ENCODE assay signal across 10 cellular contexts in the genomic region with DNA sequence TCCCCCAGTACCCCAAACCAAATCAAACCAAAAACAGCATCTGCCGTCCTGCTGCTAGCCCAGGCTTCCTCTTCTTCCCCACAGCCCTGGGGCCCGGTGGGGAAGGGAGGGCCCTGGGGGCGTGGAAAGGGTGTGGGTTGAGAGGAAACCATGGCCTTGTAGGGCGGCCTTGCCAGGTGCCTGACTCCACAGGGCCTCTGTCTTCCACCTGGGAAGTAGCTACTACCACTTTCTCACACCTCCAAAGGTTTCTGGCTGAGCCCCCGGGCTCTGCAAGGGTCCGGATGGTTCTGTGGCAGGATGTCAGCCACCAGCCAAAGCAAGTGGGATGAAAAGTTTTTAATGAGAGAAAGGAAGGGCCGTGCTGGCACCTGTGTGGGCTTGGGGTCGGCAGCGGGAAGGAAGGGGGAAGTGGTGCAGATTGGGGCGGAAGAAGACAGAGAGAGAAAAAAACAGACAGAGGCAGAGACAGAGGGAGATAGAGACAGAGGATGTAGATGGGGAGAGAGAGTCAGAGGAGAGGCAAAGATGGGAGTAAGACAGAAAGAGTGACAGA. TPM values are rescaled to one million over a fixed set of nuclear protein-coding genes. Genes with fewer than 3 reads are reported as not detected.
DNase-seq lines count a peak whose midpoint lies in the region; TF ChIP-seq lines count a peak whose summit lies in the region.
"Had no signal": no experiment of that assay in that cellular context is flagged by ENCODE, and none has a peak within 500 bp of the region (broad histone marks: within the 10 kb centered on the region; RNA-seq: fewer than 3 reads in every experiment).

No MANE protein-coding gene starts in this region.

- H3F3A ChIP-seq in OCI-LY1 (ENCODE audit: insufficient read depth, low read length): no peaks in the 10 kb centered on the region

- no peak for DNase-seq in cardiac muscle cell (ENCODE audit: low read depth in 1 of 2, low spot score in 1 of 2)
- no peak for DNase-seq in left ventricle myocardium inferior
- peak; percentile 58 for DNase-seq in activated naive CD4-positive, alpha-beta T cell treated with Interleukin-2 at 50 U/mL for 16 hours
- DNase-seq in stimulated activated CD4-positive, alpha-beta T cell treated with anti-CD3 and anti-CD28 coated beads, Interleukin-12 subunit alpha, Interleukin-12 subunit beta, amount 100 ng/mL, for 4 hours: peak; percentile 33
- DNase-seq in NCI-H1417 treated with DMSO at 0.1 percent for 48 hours (lab: John Stamatoyannopoulos, UW): no peak
- DNase-seq in H7: no peak
- DNase-seq in SHP77 treated with DMSO at 0.1 percent for 48 hours (lab: John Stamatoyannopoulos, UW): no peak

- no peaks in the 10 kb centered on the region for H3K9me3 ChIP-seq in cardiac muscle cell (ENCODE audit: low read depth)
- H3K9me3 ChIP-seq in left ventricle myocardium inferior (replicated peaks): no peaks in the 10 kb centered on the region
- H3K9me3 ChIP-seq in OCI-LY1 (ENCODE audit: low read length): no peaks in the 10 kb centered on the region

- intact Hi-C loops in left ventricle myocardium inferior (cut with micrococcal nuclease): no loop called here

- H4K20me1 ChIP-seq in OCI-LY1 (ENCODE audit: insufficient read depth, low read length): no peaks in the 10 kb centered on the region

- H3K9ac ChIP-seq in OCI-LY1 (ENCODE audit: low read length): peak overlapping the region; percentile 63

- H3K4me3 ChIP-seq in cardiac muscle cell (no peak overlapping the region), left ventricle myocardium inferior (no peak overlapping the region), OCI-LY1 (ENCODE audit: low read depth, low read length, poor library complexity, severe bottlenecking) (peak overlapping the region; percentile 51), H7 (ENCODE audit: insufficient read depth, low read depth, low read length) (no peak overlapping the region)

- peak overlapping the region; percentile 53 for H3K27ac ChIP-seq in cardiac muscle cell
- no peak overlapping the region for H3K27ac ChIP-seq in left ventricle myocardium inferior (replicated peaks)
- H3K27ac ChIP-seq in OCI-LY1 (ENCODE audit: low read depth, low read length, poor library complexity, severe bottlenecking): peak overlapping the region; percentile 93

- H3K4me1 ChIP-seq in cardiac muscle cell (ENCODE audit: low read depth) (peaks cover 15% of the 10 kb centered on the region), left ventricle myocardium inferior (peaks cover 44% of the 10 kb centered on the region), OCI-LY1 (ENCODE audit: insufficient read depth, low read length, severe bottlenecking) (peaks cover 53% of the 10 kb centered on the region)

- H3K9me2 ChIP-seq in OCI-LY1 (ENCODE audit: low read depth, low read length): no peaks in the 10 kb centered on the region

- peak overlapping the region; percentile 64 for H3K4me2 ChIP-seq in OCI-LY1 (ENCODE audit: low read length)

- no peaks in the 10 kb centered on the region for H3K27me3 ChIP-seq in cardiac muscle cell
- no peaks in the 10 kb centered on the region for H3K27me3 ChIP-seq in left ventricle myocardium inferior (ENCODE audit: low read depth)
- H3K27me3 ChIP-seq in OCI-LY1 (ENCODE audit: insufficient read depth, low read length): no peaks in the 10 kb centered on the region
- H3K27me3 ChIP-seq in H7 (ENCODE audit: control insufficient read depth, insufficient read depth, low read length): no peaks in the 10 kb centered on the region

- H3K79me2 ChIP-seq in OCI-LY1 (ENCODE audit: insufficient read depth, low read length): peaks cover 33% of the 10 kb centered on the region

- no peak overlapping the region for H2AFZ ChIP-seq in OCI-LY1 (ENCODE audit: low read length)

- TF ChIP-seq CTCF in cardiac muscle cell (IDR thresholded peaks at IDR 0.05; ENCODE audit: low read depth, low read length) (no peak), left ventricle myocardium inferior (IDR thresholded peaks at IDR 0.05; ENCODE audit: borderline replicate concordance) (no peak), OCI-LY1 (IDR thresholded peaks at IDR 0.05; ENCODE audit: low read length) (no peak)

- H3K36me3 ChIP-seq in cardiac muscle cell (no peaks in the 10 kb centered on the region), left ventricle myocardium inferior (peaks cover 9% of the 10 kb centered on the region), OCI-LY1 (ENCODE audit: insufficient read depth, low read length) (peaks cover 17% of the 10 kb centered on the region; the same call in 1 of the 2 replicates), H7 (replicated peaks; ENCODE audit: control insufficient read depth, insufficient read depth, low read length) (peaks cover 9% of the 10 kb centered on the region)

RNA-seq across cellular contexts. Expression of a gene that starts 10.5 kb away (rescaled TPM):
- total RNA-seq in cardiac muscle cell (27.3 and 44.2 TPM in 2 replicates), left ventricle myocardium inferior (28.5 TPM)
- 17.8 and 29.6 TPM in 2 replicates for polyA plus RNA-seq in cardiac muscle cell
- total RNA-seq in H7 (2014; rRNA removed; shearing (Covaris generic)): 95.0 and 118 TPM in 2 replicates

RNA-seq across cellular contexts. Expression of a gene that starts 38.4 kb away (rescaled TPM):
- total RNA-seq in cardiac muscle cell (0.11 TPM in 1 of 2 replicates, not detected in the other), left ventricle myocardium inferior (0.66 TPM)
- polyA plus RNA-seq in cardiac muscle cell: not detected in 2 replicates
- 1.9 and 3.1 TPM in 2 replicates for total RNA-seq in H7 (2014; rRNA removed; shearing (Covaris generic))
- total RNA-seq: T-helper 1 cell treated with Interleukin-12 subunit alpha and Interleukin-12 subunit beta and Interleukin-4 antibody, amounts not matched to agents 30 ng/mL and 1 ng/mL, for 36 hours had no signal

RNA-seq across cellular contexts. Expression of a gene that starts 42.4 kb away (rescaled TPM):
- total RNA-seq in cardiac muscle cell: not detected in 2 replicates
- 0.34 TPM in 1 of 2 replicates, not detected in the other for polyA plus RNA-seq in cardiac muscle cell
- total RNA-seq in left ventricle myocardium inferior: not detected
- 0.22 TPM in 1 of 2 replicates, not detected in the other for total RNA-seq in H7 (2014; rRNA removed; shearing (Covaris generic))
- total RNA-seq: subcutaneous adipose tissue had no signal

Comparison
In these comparisons a context has a peak if more than half of its experiments do, and no peak if none do; other contexts are left out.
1. DNase-seq: peak in activated naive CD4-positive, alpha-beta T cell treated with Interleukin-2 at 50 U/mL for 16 hours (single experiment) and stimulated activated CD4-positive, alpha-beta T cell treated with anti-CD3 and anti-CD28 coated beads, Interleukin-12 subunit alpha, Interleukin-12 subunit beta, amount 100 ng/mL, for 4 hours (single experiment); none in cardiac muscle cell (0 of 2), left ventricle myocardium inferior (single experiment), NCI-H1417 treated with DMSO at 0.1 percent for 48 hours (single experiment), H7 (single experiment) and SHP77 treated with DMSO at 0.1 percent for 48 hours (single experiment).